Comparison of ENCODE assay signal across 8 cellular contexts in the genomic region with DNA sequence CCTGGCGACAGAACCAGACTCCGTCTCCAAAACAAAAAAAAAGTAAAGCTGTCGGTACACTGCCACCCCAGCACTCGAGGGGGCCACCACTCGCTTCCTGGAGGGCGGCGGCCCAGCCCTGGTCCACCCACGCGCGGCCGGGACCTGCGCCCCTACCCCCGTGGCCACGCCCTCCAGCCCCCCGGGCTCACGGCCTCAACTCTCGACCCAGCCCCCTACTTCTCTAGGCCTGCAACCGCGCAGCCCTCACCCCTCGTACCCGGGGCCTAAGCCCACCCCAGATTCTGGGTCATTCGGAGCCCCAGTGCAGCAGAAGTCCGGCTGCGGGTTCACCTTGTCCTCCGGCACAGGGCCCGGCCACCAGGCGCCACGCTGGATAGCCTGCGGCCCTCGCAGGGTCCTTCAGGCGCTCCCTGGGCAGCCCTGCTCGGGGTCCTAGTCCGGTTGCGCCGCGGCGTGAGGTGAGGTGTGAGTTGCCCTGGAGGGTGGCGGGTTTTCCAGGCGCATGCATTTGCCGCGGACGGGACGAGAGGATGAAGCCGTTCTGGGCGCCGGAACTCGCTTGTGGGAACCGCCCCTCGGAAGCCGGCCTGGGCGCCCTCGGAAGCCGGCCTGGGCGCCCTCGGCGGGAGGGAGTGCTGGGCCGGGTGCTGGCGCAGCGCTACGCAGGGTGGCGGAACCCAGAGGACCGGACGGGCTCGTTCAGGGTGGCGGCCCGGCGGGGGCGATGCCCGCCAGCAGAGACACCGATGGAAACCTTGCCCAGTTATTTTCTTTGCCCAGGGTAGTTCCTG. TPM values are rescaled to one million over a fixed set of nuclear protein-coding genes. Genes with fewer than 3 reads are reported as not detected.
A peak's percentile ranks its signal among the peaks of the same experiment; 100 is the strongest.
DNase-seq lines count a peak whose midpoint lies in the region; ATAC-seq and TF ChIP-seq lines count a peak whose summit lies in the region.

A gene (minus strand): TSS at position 348 of the 794 bp plus-strand sequence.

- ATAC-seq in HG02571 (IDR thresholded peaks at IDR 0.05; ENCODE audit: unreplicated experiment) = peak; percentile 84
- ATAC-seq in SK-N-SH treated with all-trans-retinoic acid at 6 μM for 48 hours = peak; percentile 98

- no peaks in the 10 kb centered on the region for H3K27me3 ChIP-seq in suprapubic skin

- no peak for TF ChIP-seq CTCF in suprapubic skin (IDR thresholded peaks at IDR 0.05)

- no peaks in the 10 kb centered on the region for H3K9me3 ChIP-seq in suprapubic skin

- peak within 1 kb of the TSS; percentile 72 for H3K4me3 ChIP-seq in suprapubic skin

- H3K4me3 Mint-ChIP-seq in activated naive CD4-positive, alpha-beta T cell treated with anti-CD3 and anti-CD28 coated beads, Interleukin-2, amount 50 U/mL, for 24 hours = peak within 1 kb of the TSS; percentile 98

- peak within 1 kb of the TSS; percentile 82 for H3K27ac Mint-ChIP-seq in activated naive CD4-positive, alpha-beta T cell treated with anti-CD3 and anti-CD28 coated beads, Interleukin-2, amount 50 U/mL, for 24 hours

- TF ChIP-seq POLR2A in suprapubic skin (IDR thresholded peaks at IDR 0.05) = peak in 1 of 2 donors; percentile 61

- H3K4me1 Mint-ChIP-seq in activated naive CD4-positive, alpha-beta T cell treated with anti-CD3 and anti-CD28 coated beads, Interleukin-2, amount 50 U/mL, for 24 hours = peaks cover 42% of the 10 kb centered on the region

- no peaks in the 10 kb centered on the region for H3K9me3 Mint-ChIP-seq in activated naive CD4-positive, alpha-beta T cell treated with anti-CD3 and anti-CD28 coated beads, Interleukin-2, amount 50 U/mL, for 24 hours

- peak within 1 kb of the TSS; percentile 95 for H3K27ac ChIP-seq in suprapubic skin

- WGBS in suprapubic skin = under 1% methylated on average over 28 of the region's 70 CpGs

- TF ChIP-seq EP300 in suprapubic skin (IDR thresholded peaks at IDR 0.05) = no peak

- H3K4me1 ChIP-seq in suprapubic skin = peaks cover 26% of the 10 kb centered on the region

- peaks cover 21% of the 10 kb centered on the region for H3K36me3 ChIP-seq in suprapubic skin

- no peaks in the 10 kb centered on the region for H3K27me3 Mint-ChIP-seq in activated naive CD4-positive, alpha-beta T cell treated with anti-CD3 and anti-CD28 coated beads, Interleukin-2, amount 50 U/mL, for 24 hours

- DNase-seq in GDM1 (lab: John Stamatoyannopoulos, UW) = peak; percentile 88
- DNase-seq in NCI-H1092 treated with DMSO at 0.1 percent for 48 hours (lab: John Stamatoyannopoulos, UW) = peak; percentile 74
- DNase-seq in globus pallidus (ENCODE audit: low spot score) = peak; percentile 78
- peak; percentile 88 for DNase-seq in occipital lobe (lab: John Stamatoyannopoulos, UW)
- peak; percentile 93 to 94 for DNase-seq in suprapubic skin (ENCODE audit: low spot score in 2 of 2)

- H3K36me3 Mint-ChIP-seq in activated naive CD4-positive, alpha-beta T cell treated with anti-CD3 and anti-CD28 coated beads, Interleukin-2, amount 50 U/mL, for 24 hours = peaks cover 12% of the 10 kb centered on the region

TF ChIP-seq in SK-N-SH treated with all-trans-retinoic acid at 6 μM for 48 hours, 23 proteins besides CTCF, POLR2A, EP300 and RAD21:
- TF ChIP-seq ZFP3 (CRISPR knock-in tag; IDR thresholded peaks at IDR 0.05) (no peak), ISL1 (CRISPR knock-in tag; IDR thresholded peaks at IDR 0.05) (0 out of 2 replicates have a peak, but pooled peaks have one; percentile 7)

RNA-seq across cellular contexts. Expression of the gene that starts here (rescaled TPM):
- total RNA-seq in occipital lobe (26.0 TPM), suprapubic skin (10 to 100 TPM; 16.9 to 27.6 (median 20.6) TPM)

Comparison
In these comparisons a context has a peak if more than half of its experiments do, and no peak if none do; other contexts are left out.
1. Peak in every context shown above with its lines: DNase-seq, ATAC-seq, H3K4me3 ChIP-seq and H3K27ac ChIP-seq.